ENCODE assay signal across 1 cellular context in the genomic region with DNA sequence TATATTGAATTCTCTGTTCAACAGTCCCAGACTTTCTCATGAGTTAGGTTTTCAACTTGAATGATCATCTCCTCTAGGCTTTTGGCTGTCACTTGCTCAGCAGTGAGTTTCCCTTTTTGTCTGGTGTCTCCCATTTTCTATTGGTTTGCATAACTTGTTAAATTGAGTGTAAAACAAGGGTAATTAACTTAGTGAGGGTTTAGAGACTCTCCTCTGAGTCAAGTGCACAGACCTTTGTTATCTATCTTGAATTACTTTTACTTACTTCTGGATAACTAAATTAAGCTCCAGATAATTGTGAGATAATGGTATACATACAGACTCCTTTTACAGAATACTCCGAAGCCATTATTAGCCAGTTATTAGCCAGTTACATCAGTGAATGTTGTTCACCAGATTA.
TF ChIP-seq lines count a peak whose summit lies in the region.

No MANE protein-coding gene starts in this region.

TF ChIP-seq in K562, 482 proteins besides CTCF, POLR2A, EP300 and RAD21:
- TF ChIP-seq, protein P1, sequence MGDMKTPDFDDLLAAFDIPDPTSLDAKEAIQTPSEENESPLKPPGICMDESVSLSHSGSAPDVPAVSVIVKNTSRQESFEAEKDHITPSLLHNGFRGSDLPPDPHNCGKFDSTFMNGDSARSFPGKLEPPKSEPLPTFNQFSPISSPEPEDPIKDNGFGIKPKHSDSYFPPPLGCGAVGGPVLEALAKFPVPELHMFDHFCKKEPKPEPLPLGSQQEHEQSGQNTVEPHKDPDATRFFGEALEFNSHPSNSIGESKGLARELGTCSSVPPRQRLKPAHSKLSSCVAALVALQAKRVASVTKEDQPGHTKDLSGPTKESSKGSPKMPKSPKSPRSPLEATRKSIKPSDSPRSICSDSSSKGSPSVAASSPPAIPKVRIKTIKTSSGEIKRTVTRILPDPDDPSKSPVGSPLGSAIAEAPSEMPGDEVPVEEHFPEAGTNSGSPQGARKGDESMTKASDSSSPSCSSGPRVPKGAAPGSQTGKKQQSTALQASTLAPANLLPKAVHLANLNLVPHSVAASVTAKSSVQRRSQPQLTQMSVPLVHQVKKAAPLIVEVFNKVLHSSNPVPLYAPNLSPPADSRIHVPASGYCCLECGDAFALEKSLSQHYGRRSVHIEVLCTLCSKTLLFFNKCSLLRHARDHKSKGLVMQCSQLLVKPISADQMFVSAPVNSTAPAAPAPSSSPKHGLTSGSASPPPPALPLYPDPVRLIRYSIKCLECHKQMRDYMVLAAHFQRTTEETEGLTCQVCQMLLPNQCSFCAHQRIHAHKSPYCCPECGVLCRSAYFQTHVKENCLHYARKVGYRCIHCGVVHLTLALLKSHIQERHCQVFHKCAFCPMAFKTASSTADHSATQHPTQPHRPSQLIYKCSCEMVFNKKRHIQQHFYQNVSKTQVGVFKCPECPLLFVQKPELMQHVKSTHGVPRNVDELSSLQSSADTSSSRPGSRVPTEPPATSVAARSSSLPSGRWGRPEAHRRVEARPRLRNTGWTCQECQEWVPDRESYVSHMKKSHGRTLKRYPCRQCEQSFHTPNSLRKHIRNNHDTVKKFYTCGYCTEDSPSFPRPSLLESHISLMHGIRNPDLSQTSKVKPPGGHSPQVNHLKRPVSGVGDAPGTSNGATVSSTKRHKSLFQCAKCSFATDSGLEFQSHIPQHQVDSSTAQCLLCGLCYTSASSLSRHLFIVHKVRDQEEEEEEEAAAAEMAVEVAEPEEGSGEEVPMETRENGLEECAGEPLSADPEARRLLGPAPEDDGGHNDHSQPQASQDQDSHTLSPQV (IDR thresholded peaks at IDR 0.05): 0 out of 2 replicates have a peak, but pooled peaks have one; percentile 18
- TF ChIP-seq RBM14 (IDR thresholded peaks at IDR 0.05; ENCODE audit: borderline replicate concordance, insufficient read depth, low read depth, low read length): no peak
- no peak for TF ChIP-seq MTA1 (IDR thresholded peaks at IDR 0.05; ENCODE audit: borderline replicate concordance)
- no peak for TF ChIP-seq NFIC (IDR thresholded peaks at IDR 0.05)
- TF ChIP-seq, protein P2, sequence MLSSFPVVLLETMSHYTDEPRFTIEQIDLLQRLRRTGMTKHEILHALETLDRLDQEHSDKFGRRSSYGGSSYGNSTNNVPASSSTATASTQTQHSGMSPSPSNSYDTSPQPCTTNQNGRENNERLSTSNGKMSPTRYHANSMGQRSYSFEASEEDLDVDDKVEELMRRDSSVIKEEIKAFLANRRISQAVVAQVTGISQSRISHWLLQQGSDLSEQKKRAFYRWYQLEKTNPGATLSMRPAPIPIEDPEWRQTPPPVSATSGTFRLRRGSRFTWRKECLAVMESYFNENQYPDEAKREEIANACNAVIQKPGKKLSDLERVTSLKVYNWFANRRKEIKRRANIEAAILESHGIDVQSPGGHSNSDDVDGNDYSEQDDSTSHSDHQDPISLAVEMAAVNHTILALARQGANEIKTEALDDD (IDR thresholded peaks at IDR 0.05): peak; percentile 63; the same call in 1 of the 2 replicates
- TF ChIP-seq SAP30 (IDR thresholded peaks at IDR 0.05; ENCODE audit: borderline replicate concordance, insufficient read depth, low read depth, low read length, poor library complexity, severe bottlenecking): no peak
